In the genomic region with DNA sequence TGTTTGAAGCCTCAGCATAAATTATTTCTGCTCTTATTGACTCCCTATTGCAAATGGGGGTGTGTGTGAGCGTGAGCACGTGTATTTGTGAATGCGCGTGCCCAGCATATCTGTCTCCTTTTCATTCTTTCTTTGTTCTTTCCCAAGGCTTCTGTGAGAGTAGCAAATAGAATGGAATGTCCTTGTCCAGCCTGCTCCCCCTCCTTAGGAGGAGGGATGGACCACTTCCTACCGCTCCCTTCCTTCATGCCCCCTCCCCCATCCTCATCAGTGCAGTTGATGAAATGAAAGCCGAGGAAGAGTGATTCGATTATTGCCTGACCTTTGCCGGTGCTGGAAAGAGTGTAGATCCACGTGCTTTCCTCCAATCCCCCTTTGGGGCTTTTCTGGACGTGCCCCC, we compare ENCODE assay signal across 19 cellular contexts.
DNase-seq lines count a peak whose midpoint lies in the region; ATAC-seq, FAIRE-seq and TF ChIP-seq lines count a peak whose summit lies in the region.
"Had no signal": no experiment of that assay in that cellular context is flagged by ENCODE, and none has a peak within 500 bp of the region (broad histone marks: within the 10 kb centered on the region; RNA-seq: fewer than 3 reads in every experiment).

No MANE protein-coding gene starts in this region.

- H3K27me3 ChIP-seq in fibroblast of lung (ENCODE audit: control insufficient read depth, insufficient read depth, low read length): no peaks in the 10 kb centered on the region

- no peak overlapping the region for H3K4me2 ChIP-seq in fibroblast of lung (ENCODE audit: extremely low read depth, insufficient read depth, low read length)

- H3K4me3 ChIP-seq in AG10803 (ENCODE audit: low read length): peak overlapping the region; percentile 42
- H3K4me3 ChIP-seq in fibroblast of lung (replicated peaks in 1 of 4; ENCODE audit: control extremely low read depth in 1 of 4, insufficient read depth in 1 of 4, low read depth in 3 of 4, low read length in 4 of 4): no peak overlapping the region
- no peak overlapping the region for H3K4me3 ChIP-seq in kidney (ENCODE audit: low read length in 2 of 2)

- ATAC-seq in omental fat pad (ENCODE audit: low FRiP score): peak; percentile 28
- ATAC-seq in natural killer cell: no peak
- ATAC-seq in activated naive CD8-positive, alpha-beta T cell treated with anti-CD3 and anti-CD28 coated beads, Interleukin-2, amount 50 U/mL, for 24 hours: no peak

- FAIRE-seq in kidney (lab: Jason Lieb, UNC): no peak
- FAIRE-seq: keratinocyte had no signal

- H3K9me3 ChIP-seq in fibroblast of lung (ENCODE audit: control insufficient read depth, insufficient read depth, low read depth, low read length) (no peaks in the 10 kb centered on the region), kidney (ENCODE audit: control insufficient read depth in 1 of 2, low read length in 2 of 2) (no peaks in the 10 kb centered on the region)
- H3K9me3 ChIP-seq: Caco-2 had no signal

- H3K36me3 ChIP-seq in fibroblast of lung (ENCODE audit: control insufficient read depth, insufficient read depth, low read length): no peaks in the 10 kb centered on the region
- H3K36me3 ChIP-seq in kidney (ENCODE audit: control insufficient read depth in 1 of 2, insufficient read depth in 2 of 2, low read length in 2 of 2): no peaks in the 10 kb centered on the region
- H3K36me3 ChIP-seq: WERI-Rb-1 had no signal

- no peaks in the 10 kb centered on the region for H4K20me1 ChIP-seq in fibroblast of lung (ENCODE audit: control insufficient read depth, extremely low read depth, insufficient read depth, low read length)

- H3K4me1 ChIP-seq in fibroblast of lung (ENCODE audit: control insufficient read depth, extremely low read depth, insufficient read depth, low read length) (no peaks in the 10 kb centered on the region), kidney (ENCODE audit: control insufficient read depth in 1 of 2, insufficient read depth in 1 of 2, low read depth in 1 of 2, low read length in 2 of 2) (no peaks in the 10 kb centered on the region)
- H3K4me1 ChIP-seq: Caco-2 had no signal

- no peak overlapping the region for H3K9ac ChIP-seq in fibroblast of lung (ENCODE audit: insufficient read depth, low read length)
- no peak overlapping the region for H3K9ac ChIP-seq in kidney (ENCODE audit: low read length in 2 of 2)

- H2AFZ ChIP-seq in fibroblast of lung (ENCODE audit: low read length): no peak overlapping the region

- H3K27ac Mint-ChIP-seq in natural killer cell: no peak overlapping the region
- no peak overlapping the region for H3K27ac Mint-ChIP-seq in activated naive CD8-positive, alpha-beta T cell treated with anti-CD3 and anti-CD28 coated beads, Interleukin-2, amount 50 U/mL, for 24 hours
- H3K27ac Mint-ChIP-seq: activated T-helper 2 cell treated with anti-CD3 and anti-CD28 coated beads, Interferon-gamma antibody, Interleukin-2, Interleukin-4, amounts not matched to agents 10 μg/mL and 5 μg/mL and 100 μg/mL, durations not matched to agents 14 hours and 24 hours and 36 hours; progenitor cell of endocrine pancreas; type B pancreatic cell had no signal

- TF ChIP-seq CTCF in AG10803 (conservative IDR thresholded peaks at IDR 0.05; ENCODE audit: low read length): no peak
- no peak for TF ChIP-seq CTCF in fibroblast of lung (conservative IDR thresholded peaks at IDR 0.05 in 1 of 2, IDR thresholded peaks at IDR 0.05 in 1 of 2; ENCODE audit: low read depth in 1 of 2, low read length in 2 of 2)
- TF ChIP-seq CTCF in omental fat pad (IDR thresholded peaks at IDR 0.05): no peak
- TF ChIP-seq CTCF in natural killer cell (IDR thresholded peaks at IDR 0.05): no peak
- no peak for TF ChIP-seq CTCF in kidney (IDR thresholded peaks at IDR 0.05; ENCODE audit: borderline replicate concordance, extremely low read depth, insufficient read depth)

- H3K36me3 Mint-ChIP-seq in natural killer cell: no peaks in the 10 kb centered on the region
- H3K36me3 Mint-ChIP-seq in activated naive CD8-positive, alpha-beta T cell treated with anti-CD3 and anti-CD28 coated beads, Interleukin-2, amount 50 U/mL, for 24 hours (ENCODE audit: low read depth): no peaks in the 10 kb centered on the region
- H3K36me3 Mint-ChIP-seq: type B pancreatic cell had no signal

- H3K27ac ChIP-seq in fibroblast of lung (ENCODE audit: insufficient read depth, low read length) (no peak overlapping the region), kidney (ENCODE audit: low read depth in 2 of 2, low read length in 2 of 2) (no peak overlapping the region)
- H3K27ac ChIP-seq: WERI-Rb-1 had no signal

- no peaks in the 10 kb centered on the region for H3K79me2 ChIP-seq in fibroblast of lung (ENCODE audit: control insufficient read depth, insufficient read depth, low read length)

- H3K27me3 Mint-ChIP-seq in natural killer cell (ENCODE audit: low read depth in 2 of 2): peaks cover 17 to 61% of the 10 kb centered on the region in 2 donors
- peaks cover 2% of the 10 kb centered on the region for H3K27me3 Mint-ChIP-seq in activated naive CD8-positive, alpha-beta T cell treated with anti-CD3 and anti-CD28 coated beads, Interleukin-2, amount 50 U/mL, for 24 hours

- intact Hi-C loops in natural killer cell (cut with micrococcal nuclease) (no loop called here), kidney (cut with DNase I) (no loop called here)

- no peak overlapping the region for H3K4me3 Mint-ChIP-seq in natural killer cell
- no peak overlapping the region for H3K4me3 Mint-ChIP-seq in activated naive CD8-positive, alpha-beta T cell treated with anti-CD3 and anti-CD28 coated beads, Interleukin-2, amount 50 U/mL, for 24 hours
- H3K4me3 Mint-ChIP-seq: type B pancreatic cell had no signal

- no peaks in the 10 kb centered on the region for H3K9me3 Mint-ChIP-seq in natural killer cell
- no peaks in the 10 kb centered on the region for H3K9me3 Mint-ChIP-seq in activated naive CD8-positive, alpha-beta T cell treated with anti-CD3 and anti-CD28 coated beads, Interleukin-2, amount 50 U/mL, for 24 hours
- H3K9me3 Mint-ChIP-seq: activated T-helper 2 cell treated with anti-CD3 and anti-CD28 coated beads, Interferon-gamma antibody, Interleukin-2, Interleukin-4, amounts not matched to agents 10 μg/mL and 5 μg/mL and 100 μg/mL, durations not matched to agents 14 hours and 24 hours and 36 hours; type B pancreatic cell had no signal

- H3K4me1 Mint-ChIP-seq in natural killer cell: no peaks in the 10 kb centered on the region
- peaks cover 3% of the 10 kb centered on the region for H3K4me1 Mint-ChIP-seq in activated naive CD8-positive, alpha-beta T cell treated with anti-CD3 and anti-CD28 coated beads, Interleukin-2, amount 50 U/mL, for 24 hours

- DNase-seq in AG10803 (ENCODE audit: low read depth): peak; percentile 27
- peak; percentile 29 for DNase-seq in SK-N-DZ (ENCODE audit: low spot score)
- DNase-seq in fibroblast of lung (ENCODE audit: low read depth in 2 of 2): peak; percentile 6 to 52
- DNase-seq in omental fat pad (ENCODE audit: low spot score): no peak
- DNase-seq in natural killer cell: no peak
- no peak for DNase-seq in activated naive CD8-positive, alpha-beta T cell treated with anti-CD3 and anti-CD28 coated beads, Interleukin-2, amount 50 U/mL, for 24 hours
- DNase-seq in T-helper 1 cell: no peak
- no peak for DNase-seq in kidney
- DNase-seq: Caco-2; GDM1; NCI-H1417 treated with DMSO at 0.1 percent for 48 hours; OCI-M1; stimulated activated CD4-positive, alpha-beta T cell treated with anti-CD3 and anti-CD28 coated beads, Interleukin-2, amount 100 ng/mL, for 24 hours; SW 1271; WERI-Rb-1 had no signal

Comparison
In these comparisons a context has a peak if more than half of its experiments do, and no peak if none do; other contexts are left out.
1. DNase-seq: peak in AG10803 (single experiment), SK-N-DZ (single experiment) and fibroblast of lung (2 of 2); none in omental fat pad (single experiment), natural killer cell (single experiment), activated naive CD8-positive, alpha-beta T cell treated with anti-CD3 and anti-CD28 coated beads, Interleukin-2, amount 50 U/mL, for 24 hours (single experiment), T-helper 1 cell (0 of 5) and kidney (single experiment).